ENCODE assay signal across 18 cellular contexts in genomic region chr6:135877666-135878065, GRCh38.
"Had no signal": no experiment of that assay in that cellular context is flagged by ENCODE, and none has a peak within 500 bp of the region (broad histone marks: within the 10 kb centered on the region; RNA-seq: fewer than 3 reads in every experiment).

No MANE protein-coding gene starts in this region.

- ATAC-seq: activated naive CD4-positive, alpha-beta T cell treated with anti-CD3 and anti-CD28 coated beads, Interleukin-2, amount 50 U/mL, for 72 hours; stimulated activated effector memory CD8-positive, alpha-beta T cell treated with anti-CD3 and anti-CD28 coated beads, Interleukin-12 subunit alpha, Interleukin-12 subunit beta, amount 100 ng/mL, for 72 hours; T-helper 17 cell had no signal

- H3K27ac Mint-ChIP-seq: activated B cell treated with CpG ODN at 0.5 μM for 24 hours; activated naive CD4-positive, alpha-beta T cell treated with anti-CD3 and anti-CD28 coated beads, Interleukin-2, amount 50 U/mL, for 72 hours; brain; stimulated activated effector memory CD8-positive, alpha-beta T cell treated with anti-CD3 and anti-CD28 coated beads, Interleukin-12 subunit alpha, Interleukin-12 subunit beta, amount 100 ng/mL, for 72 hours; T-helper 17 cell had no signal

- H3K27me3 Mint-ChIP-seq: activated B cell treated with CpG ODN at 0.5 μM for 24 hours; central memory CD8-positive, alpha-beta T cell; T-helper 17 cell had no signal

- H3K4me3 Mint-ChIP-seq: activated B cell treated with CpG ODN at 0.5 μM for 24 hours; brain; central memory CD8-positive, alpha-beta T cell; stimulated activated effector memory CD8-positive, alpha-beta T cell treated with anti-CD3 and anti-CD28 coated beads, Interleukin-12 subunit alpha, Interleukin-12 subunit beta, amount 100 ng/mL, for 72 hours; T-helper 17 cell had no signal

- H3K4me1 ChIP-seq: uterus had no signal

- H3K27ac ChIP-seq: neutrophil, tibial artery, uterus had no signal

- H3K36me3 Mint-ChIP-seq: brain; stimulated activated effector memory CD8-positive, alpha-beta T cell treated with anti-CD3 and anti-CD28 coated beads, Interleukin-12 subunit alpha, Interleukin-12 subunit beta, amount 100 ng/mL, for 72 hours had no signal

- H3K9me3 ChIP-seq: neutrophil, tibial artery, uterus had no signal

- H3K36me3 ChIP-seq: neutrophil, tibial artery, uterus had no signal

- H3K4me3 ChIP-seq: lung, tibial artery, uterus had no signal

- DNase-seq: activated B cell treated with CpG ODN at 0.5 μM for 24 hours; activated CD4-positive, alpha-beta T cell treated with anti-CD3 and anti-CD28 coated beads for 48 hours; activated effector memory CD4-positive, alpha-beta T cell treated with Interleukin-2 at 50 U/mL for 16 hours; amygdala; effector CD8-positive, alpha-beta T cell; foreskin fibroblast; midbrain; posterior cingulate gyrus; retina; T-helper 17 cell; tibial artery; uterus had no signal

- H3K9me3 Mint-ChIP-seq: activated B cell treated with CpG ODN at 0.5 μM for 24 hours; brain; central memory CD8-positive, alpha-beta T cell; stimulated activated effector memory CD8-positive, alpha-beta T cell treated with anti-CD3 and anti-CD28 coated beads, Interleukin-12 subunit alpha, Interleukin-12 subunit beta, amount 100 ng/mL, for 72 hours had no signal

- H3K27me3 ChIP-seq: neutrophil, tibial artery, uterus had no signal
